ENCODE assay signal across 11 cellular contexts in genomic region chr7:6691609-6692106, GRCh38. TPM values are rescaled to one million over a fixed set of nuclear protein-coding genes. Genes with fewer than 3 reads are reported as not detected.
DNase-seq lines count a peak whose midpoint lies in the region; ATAC-seq and TF ChIP-seq lines count a peak whose summit lies in the region.
"Had no signal": no experiment of that assay in that cellular context is flagged by ENCODE, and none has a peak within 500 bp of the region (broad histone marks: within the 10 kb centered on the region; RNA-seq: fewer than 3 reads in every experiment).

No MANE protein-coding gene starts in this region.

- no peak overlapping the region for H3K4me3 Mint-ChIP-seq in stimulated activated memory B cell treated with anti-CD40 and anti-IgM and Interleukin-4, amounts not matched to agents 10 μg/mL and 1 μg/mL and 100 μg/mL, for 72 hours
- H3K4me3 Mint-ChIP-seq: T-helper 2 cell treated with Interferon-gamma antibody and Interleukin-4, amounts not matched to agents 5 μg/mL and 100 μg/mL, for 36 hours had no signal

- H3K27me3 ChIP-seq in skeletal muscle tissue (ENCODE audit: control insufficient read depth in 3 of 3, insufficient read depth in 3 of 3, low read length in 3 of 3) = no peaks in the 10 kb centered on the region
- H3K27me3 ChIP-seq: neutrophil had no signal

- peaks cover 92 to 98% (median 96%) of the 10 kb centered on the region in 3 donors for H3K36me3 ChIP-seq in skeletal muscle tissue (ENCODE audit: control insufficient read depth in 3 of 3, insufficient read depth in 3 of 3, low read length in 3 of 3)

- H3K9ac ChIP-seq in skeletal muscle tissue (ENCODE audit: low read depth in 1 of 3, low read length in 3 of 3) = no peak overlapping the region

- peaks cover 28% of the 10 kb centered on the region for H3K36me3 Mint-ChIP-seq in stimulated activated memory B cell treated with anti-CD40 and anti-IgM and Interleukin-4, amounts not matched to agents 10 μg/mL and 1 μg/mL and 100 μg/mL, for 72 hours

- no peak overlapping the region for H3K27ac Mint-ChIP-seq in stimulated activated memory B cell treated with anti-CD40 and anti-IgM and Interleukin-4, amounts not matched to agents 10 μg/mL and 1 μg/mL and 100 μg/mL, for 72 hours
- H3K27ac Mint-ChIP-seq: T-helper 2 cell treated with Interferon-gamma antibody and Interleukin-4, amounts not matched to agents 5 μg/mL and 100 μg/mL, for 36 hours had no signal

- ATAC-seq in stimulated activated memory B cell treated with anti-CD40 and anti-IgM and Interleukin-4, amounts not matched to agents 10 μg/mL and 1 μg/mL and 100 μg/mL, for 72 hours = no peak
- ATAC-seq in GM18502 (IDR thresholded peaks at IDR 0.05; ENCODE audit: poor library complexity, unreplicated experiment) = no peak

- H3K4me1 Mint-ChIP-seq in stimulated activated memory B cell treated with anti-CD40 and anti-IgM and Interleukin-4, amounts not matched to agents 10 μg/mL and 1 μg/mL and 100 μg/mL, for 72 hours = no peaks in the 10 kb centered on the region

- H3K27me3 Mint-ChIP-seq in stimulated activated memory B cell treated with anti-CD40 and anti-IgM and Interleukin-4, amounts not matched to agents 10 μg/mL and 1 μg/mL and 100 μg/mL, for 72 hours = no peaks in the 10 kb centered on the region

- no peak for TF ChIP-seq CTCF in fibroblast of mammary gland (conservative IDR thresholded peaks at IDR 0.05; ENCODE audit: control insufficient read depth, insufficient read depth, low read depth, low read length)

- H3K27ac ChIP-seq in skeletal muscle tissue (ENCODE audit: low read depth, low read length) = no peak overlapping the region
- H3K27ac ChIP-seq: neutrophil had no signal

- peaks cover 23% of the 10 kb centered on the region for H3K9me3 Mint-ChIP-seq in stimulated activated memory B cell treated with anti-CD40 and anti-IgM and Interleukin-4, amounts not matched to agents 10 μg/mL and 1 μg/mL and 100 μg/mL, for 72 hours

- DNase-seq in NOMO-1 treated with DMSO at 0.1 percent for 48 hours (lab: John Stamatoyannopoulos, UW; ENCODE audit: unreplicated experiment) (peak; percentile 4), NOMO-1 treated with dmso at 0.1 percent for 144 hours (lab: John Stamatoyannopoulos, UW; ENCODE audit: unreplicated experiment) (no peak), RPMI7951 (ENCODE audit: low read depth) (peak; percentile 35), fibroblast of mammary gland (ENCODE audit: low read depth) (peak; percentile 41), NCI-H1436 (lab: John Stamatoyannopoulos, UW) (no peak)

- H3K4me1 ChIP-seq in skeletal muscle tissue (ENCODE audit: control insufficient read depth in 3 of 3, insufficient read depth in 3 of 3, low read length in 3 of 3) = no peaks in the 10 kb centered on the region
- H3K4me1 ChIP-seq: HAP-1 had no signal

- H3K4me3 ChIP-seq in fibroblast of mammary gland (ENCODE audit: control insufficient read depth, low read depth, low read length) = no peak overlapping the region
- H3K4me3 ChIP-seq in skeletal muscle tissue (ENCODE audit: low read length in 3 of 3) = peak overlapping the region in 2 of 3 donors; percentile 8 to 48
- H3K4me3 ChIP-seq: HAP-1 had no signal

- peaks cover 54 to 76% (median 55%) of the 10 kb centered on the region in 3 donors for H3K9me3 ChIP-seq in skeletal muscle tissue (ENCODE audit: control insufficient read depth in 3 of 3, low read length in 3 of 3)

RNA-seq across cellular contexts. Expression of gene ZNF12, which starts 15.1 kb away (rescaled TPM):
- total RNA-seq in RPMI7951 (2014; rRNA removed; shearing (Covaris generic)) = 20.0 and 25.1 TPM in 2 replicates
- 17.7 TPM for total RNA-seq in skeletal muscle tissue

RNA-seq across cellular contexts. Expression of gene ZNF316, which starts 54.5 kb away (rescaled TPM):
- 2.9 and 6.3 TPM in 2 replicates for total RNA-seq in RPMI7951 (2014; rRNA removed; shearing (Covaris generic))
- total RNA-seq in skeletal muscle tissue = 9.9 TPM

Comparison
In these comparisons a context has a peak if more than half of its experiments do, and no peak if none do; other contexts are left out.
1. DNase-seq: peak in NOMO-1 treated with DMSO at 0.1 percent for 48 hours (single experiment), RPMI7951 (single experiment) and fibroblast of mammary gland (single experiment); none in NOMO-1 treated with dmso at 0.1 percent for 144 hours (single experiment) and NCI-H1436 (single experiment).